In the genomic region with DNA sequence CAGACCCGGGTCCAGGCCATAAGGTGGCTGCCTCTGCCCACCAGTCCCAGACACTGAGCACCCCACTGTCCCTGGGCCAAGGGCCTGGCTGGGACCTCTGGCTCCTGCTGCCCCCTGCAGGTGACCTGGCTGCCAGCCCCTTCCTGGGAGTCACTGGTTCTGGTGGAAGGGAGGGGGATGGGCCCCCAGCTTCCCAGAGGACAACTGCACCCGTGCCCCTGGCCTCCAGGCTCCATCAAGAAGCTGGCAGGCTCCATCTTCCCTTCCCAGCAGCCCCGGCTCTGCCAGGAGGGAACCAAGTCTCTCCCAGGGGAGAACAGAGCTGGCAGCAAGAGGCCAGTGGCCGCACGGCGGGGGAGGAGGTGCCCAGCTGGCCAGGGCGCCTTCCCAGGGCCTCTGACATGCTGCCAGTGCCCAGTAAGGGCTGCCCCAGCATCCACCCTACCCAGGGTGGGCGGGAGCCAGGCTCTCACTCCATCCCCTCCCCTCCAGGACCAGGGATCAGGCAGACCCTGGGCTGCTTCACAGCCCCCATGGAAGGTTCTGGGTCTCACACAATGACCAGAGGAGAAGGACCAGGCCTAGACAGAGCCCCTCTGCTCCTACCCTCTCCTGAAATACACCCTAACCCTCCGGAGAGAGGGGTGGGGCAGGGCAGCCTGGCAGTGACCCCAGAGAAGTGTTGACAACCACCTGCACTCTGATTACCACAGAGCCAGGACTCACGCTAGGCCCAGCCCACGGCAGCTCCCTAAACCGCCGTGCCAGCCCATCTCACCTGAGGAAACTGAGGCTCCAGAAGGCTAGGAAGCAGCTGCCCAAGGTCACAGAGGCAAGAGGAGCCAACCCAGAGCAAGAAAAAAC, we compare ENCODE assay signal across 8 cellular contexts. TPM values are rescaled to one million over a fixed set of nuclear protein-coding genes. Genes with fewer than 3 reads are reported as not detected.
DNase-seq lines count a peak whose midpoint lies in the region; ATAC-seq and TF ChIP-seq lines count a peak whose summit lies in the region.

No MANE protein-coding gene starts in this region.

- CTCF ChIA-PET in BJ (lab: Yijun Ruan, JAX): interaction anchor here (0.6 to 1.1 kb wide), 3 partner anchors 10 to 52 kb away, joined by 3 read pairs; no protein-coding TSS in a partner anchor

- H3K36me3 ChIP-seq in BJ (ENCODE audit: control insufficient read depth, insufficient read depth, low read length): peaks cover 6% of the 10 kb centered on the region
- no peaks in the 10 kb centered on the region for H3K36me3 ChIP-seq in KMS-11 (ENCODE audit: insufficient read depth)

- POLR2A ChIA-PET in BJ (lab: Charles Lee): no interaction called here

- H3K4me3 Mint-ChIP-seq in memory B cell: peak overlapping the region; percentile 32

- H3K27me3 ChIP-seq in BJ (ENCODE audit: control insufficient read depth, insufficient read depth, low read length): no peaks in the 10 kb centered on the region
- no peaks in the 10 kb centered on the region for H3K27me3 ChIP-seq in KMS-11 (ENCODE audit: insufficient read depth, low read depth)

- peaks cover 14% of the 10 kb centered on the region; the same call in 1 of the 2 replicates for H4K20me1 ChIP-seq in KMS-11 (ENCODE audit: insufficient read depth)

- no peak overlapping the region for H3K9ac ChIP-seq in KMS-11

- no peak for DNase-seq in BJ (ENCODE audit: low read depth)
- peak; percentile 20 for DNase-seq in choroid plexus epithelial cell (ENCODE audit: low read depth)
- DNase-seq in memory B cell (ENCODE audit: low spot score in 2 of 2): no peak
- no peak for DNase-seq in glomerular visceral epithelial cell (ENCODE audit: extremely low spot score)
- no peak for DNase-seq in NCI-H2029 treated with DMSO at 0.1 percent for 48 hours (lab: John Stamatoyannopoulos, UW)

- TF ChIP-seq CTCF in BJ (IDR thresholded peaks at IDR 0.05; ENCODE audit: insufficient read depth, low read depth, low read length): peak; percentile 45
- TF ChIP-seq CTCF in KMS-11 (conservative IDR thresholded peaks at IDR 0.05; ENCODE audit: low read depth, low read length): peak; percentile 24; the same call in 1 of the 2 replicates
- peak; percentile 54 for TF ChIP-seq CTCF in choroid plexus epithelial cell (conservative IDR thresholded peaks at IDR 0.05; ENCODE audit: low read depth, low read length)

- no peaks in the 10 kb centered on the region for H3K9me3 Mint-ChIP-seq in memory B cell

- peak overlapping the region; percentile 40 for H3K27ac Mint-ChIP-seq in memory B cell

- peaks cover 60% of the 10 kb centered on the region for H3K79me2 ChIP-seq in KMS-11 (ENCODE audit: insufficient read depth, low read depth)

- H2AFZ ChIP-seq in KMS-11 (ENCODE audit: low read depth): no peak overlapping the region

- peaks cover 39% of the 10 kb centered on the region for H3K4me1 Mint-ChIP-seq in memory B cell

- no peak overlapping the region for H3K27ac ChIP-seq in KMS-11

- peaks cover 11% of the 10 kb centered on the region for H3K4me1 ChIP-seq in KMS-11 (ENCODE audit: low read depth, poor library complexity, severe bottlenecking)

- no peak overlapping the region for H3K4me2 ChIP-seq in KMS-11

- no peak for ATAC-seq in memory B cell (ENCODE audit: low read depth)
- ATAC-seq in GM19328 (IDR thresholded peaks at IDR 0.05; ENCODE audit: unreplicated experiment): no peak
- ATAC-seq in GM21825 (IDR thresholded peaks at IDR 0.05; ENCODE audit: unreplicated experiment): no peak

- no peaks in the 10 kb centered on the region for H3K27me3 Mint-ChIP-seq in memory B cell

- no peak overlapping the region for H3K4me3 ChIP-seq in BJ (ENCODE audit: low read depth, low read length)
- H3K4me3 ChIP-seq in KMS-11 (IDR thresholded peaks at IDR 0.05; ENCODE audit: insufficient read depth, low read depth, low read length): no peak overlapping the region
- H3K4me3 ChIP-seq in choroid plexus epithelial cell (ENCODE audit: low read depth, low read length): no peak overlapping the region

- peaks cover 8% of the 10 kb centered on the region for H3K36me3 Mint-ChIP-seq in memory B cell

RNA-seq across cellular contexts. Expression of a gene that starts 3.6 kb away (rescaled TPM):
- polyA plus RNA-seq in BJ (2011; rRNA removed): 5.2 and 13.4 TPM in 2 replicates
- polyA minus RNA-seq in BJ (2011; rRNA and poly(A)+ RNA removed): 11.0 and 11.1 TPM in 2 replicates

RNA-seq across cellular contexts. Expression of a gene that starts 41.5 kb away (rescaled TPM):
- 0.02 TPM in 1 of 2 replicates, not detected in the other for polyA plus RNA-seq in BJ (2011; rRNA removed)
- polyA minus RNA-seq in BJ (2011; rRNA and poly(A)+ RNA removed): not detected in 2 replicates
